Comparison of ENCODE assay signal across 1 cellular context in the genomic region with DNA sequence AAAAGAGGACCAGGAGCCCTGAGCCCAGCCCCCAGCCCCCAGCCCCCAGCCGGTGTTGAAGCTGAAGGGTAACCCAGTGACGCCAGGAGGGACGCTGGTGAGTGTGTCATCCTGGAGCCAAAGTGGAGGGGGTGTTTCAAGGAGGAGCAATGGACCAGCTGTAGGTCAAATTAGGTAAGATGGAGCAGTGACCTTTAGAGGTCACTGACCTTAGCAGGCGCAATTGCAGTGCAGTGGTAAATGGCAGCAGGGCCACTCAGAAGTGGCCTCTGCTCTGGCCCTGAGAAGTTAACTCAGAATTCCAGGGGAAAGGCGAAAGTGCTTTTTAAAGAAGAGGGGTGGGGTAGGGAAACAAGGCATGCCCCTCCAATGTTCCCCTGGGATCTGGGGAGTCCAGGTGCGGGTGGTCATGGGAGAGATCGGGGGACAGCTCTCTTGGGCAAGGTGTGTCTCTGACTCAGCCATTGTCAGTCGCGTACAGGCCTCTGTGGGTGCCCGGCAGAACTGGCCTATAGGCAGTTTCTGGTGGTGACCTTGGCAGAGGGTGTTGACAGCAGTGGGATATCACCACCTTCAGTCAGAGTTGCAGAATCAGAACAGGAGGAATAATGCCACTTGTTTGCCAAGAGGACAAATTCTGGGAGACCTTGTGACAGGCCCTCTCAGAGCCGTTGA.
TF ChIP-seq lines count a peak whose summit lies in the region.

No MANE protein-coding gene starts in this region.

TF ChIP-seq in HepG2, 621 proteins besides CTCF, POLR2A, EP300 and RAD21 (continued from another document and continues in another):
- TF ChIP-seq, protein P1, sequence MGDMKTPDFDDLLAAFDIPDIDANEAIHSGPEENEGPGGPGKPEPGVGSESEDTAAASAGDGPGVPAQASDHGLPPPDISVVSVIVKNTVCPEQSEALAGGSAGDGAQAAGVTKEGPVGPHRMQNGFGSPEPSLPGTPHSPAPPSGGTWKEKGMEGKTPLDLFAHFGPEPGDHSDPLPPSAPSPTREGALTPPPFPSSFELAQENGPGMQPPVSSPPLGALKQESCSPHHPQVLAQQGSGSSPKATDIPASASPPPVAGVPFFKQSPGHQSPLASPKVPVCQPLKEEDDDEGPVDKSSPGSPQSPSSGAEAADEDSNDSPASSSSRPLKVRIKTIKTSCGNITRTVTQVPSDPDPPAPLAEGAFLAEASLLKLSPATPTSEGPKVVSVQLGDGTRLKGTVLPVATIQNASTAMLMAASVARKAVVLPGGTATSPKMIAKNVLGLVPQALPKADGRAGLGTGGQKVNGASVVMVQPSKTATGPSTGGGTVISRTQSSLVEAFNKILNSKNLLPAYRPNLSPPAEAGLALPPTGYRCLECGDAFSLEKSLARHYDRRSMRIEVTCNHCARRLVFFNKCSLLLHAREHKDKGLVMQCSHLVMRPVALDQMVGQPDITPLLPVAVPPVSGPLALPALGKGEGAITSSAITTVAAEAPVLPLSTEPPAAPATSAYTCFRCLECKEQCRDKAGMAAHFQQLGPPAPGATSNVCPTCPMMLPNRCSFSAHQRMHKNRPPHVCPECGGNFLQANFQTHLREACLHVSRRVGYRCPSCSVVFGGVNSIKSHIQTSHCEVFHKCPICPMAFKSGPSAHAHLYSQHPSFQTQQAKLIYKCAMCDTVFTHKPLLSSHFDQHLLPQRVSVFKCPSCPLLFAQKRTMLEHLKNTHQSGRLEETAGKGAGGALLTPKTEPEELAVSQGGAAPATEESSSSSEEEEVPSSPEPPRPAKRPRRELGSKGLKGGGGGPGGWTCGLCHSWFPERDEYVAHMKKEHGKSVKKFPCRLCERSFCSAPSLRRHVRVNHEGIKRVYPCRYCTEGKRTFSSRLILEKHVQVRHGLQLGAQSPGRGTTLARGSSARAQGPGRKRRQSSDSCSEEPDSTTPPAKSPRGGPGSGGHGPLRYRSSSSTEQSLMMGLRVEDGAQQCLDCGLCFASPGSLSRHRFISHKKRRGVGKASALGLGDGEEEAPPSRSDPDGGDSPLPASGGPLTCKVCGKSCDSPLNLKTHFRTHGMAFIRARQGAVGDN (CRISPR knock-in tag; IDR thresholded peaks at IDR 0.05), result peak; percentile 54
- TF ChIP-seq FOSL1 (CRISPR knock-in tag; IDR thresholded peaks at IDR 0.05; ENCODE audit: borderline replicate concordance) (no peak), ZNF256 (CRISPR knock-in tag; conservative IDR thresholded peaks at IDR 0.05) (no peak), FIP1L1 (IDR thresholded peaks at IDR 0.05; ENCODE audit: borderline replicate concordance, insufficient read depth, low read depth, low read length) (no peak), ZNF17 (CRISPR knock-in tag; IDR thresholded peaks at IDR 0.05) (no peak), ZBTB21 (CRISPR knock-in tag; IDR thresholded peaks at IDR 0.05) (no peak), NCOR1 (IDR thresholded peaks at IDR 0.05; ENCODE audit: borderline replicate concordance, low read length) (no peak), SRSF4 (IDR thresholded peaks at IDR 0.05; ENCODE audit: low read depth, low read length, poor library complexity, severe bottlenecking) (no peak), STAG1 (CRISPR knock-in tag; IDR thresholded peaks at IDR 0.05) (peak; percentile 40), PCBP2 (optimal IDR thresholded peaks at IDR 0.05; ENCODE audit: low read depth, low read length, poor library complexity, severe bottlenecking) (no peak), FOXA3 (CRISPR knock-in tag; IDR thresholded peaks at IDR 0.05) (no peak), MNT (IDR thresholded peaks at IDR 0.05) (no peak), FOXP4 (CRISPR knock-in tag; IDR thresholded peaks at IDR 0.05) (no peak), RBAK (CRISPR knock-in tag; IDR thresholded peaks at IDR 0.05) (no peak), ATM (IDR thresholded peaks at IDR 0.05; ENCODE audit: borderline replicate concordance) (no peak), PBX3 (CRISPR knock-in tag; IDR thresholded peaks at IDR 0.05; ENCODE audit: borderline replicate concordance) (no peak), KLF15 (CRISPR knock-in tag; IDR thresholded peaks at IDR 0.05; ENCODE audit: borderline replicate concordance) (no peak), FOXC1 (CRISPR knock-in tag; IDR thresholded peaks at IDR 0.05; ENCODE audit: borderline replicate concordance) (no peak), ZNF382 (CRISPR knock-in tag; IDR thresholded peaks at IDR 0.05; ENCODE audit: borderline replicate concordance) (no peak), ZNF562 (CRISPR knock-in tag; IDR thresholded peaks at IDR 0.05; ENCODE audit: borderline replicate concordance) (no peak), RFXAP (CRISPR knock-in tag; IDR thresholded peaks at IDR 0.05; ENCODE audit: borderline replicate concordance) (no peak), ZNF501 (CRISPR knock-in tag; IDR thresholded peaks at IDR 0.05) (no peak), RXRA (CRISPR knock-in tag; IDR thresholded peaks at IDR 0.05) (peak; percentile 64), RARG (CRISPR knock-in tag; IDR thresholded peaks at IDR 0.05; ENCODE audit: low read depth) (no peak), IRF2 (CRISPR knock-in tag; IDR thresholded peaks at IDR 0.05) (no peak), ZNF775 (CRISPR knock-in tag; IDR thresholded peaks at IDR 0.05; ENCODE audit: borderline replicate concordance) (no peak), RFXANK (CRISPR knock-in tag; IDR thresholded peaks at IDR 0.05) (no peak), JUND (CRISPR knock-in tag; IDR thresholded peaks at IDR 0.05) (no peak), ZNF737 (CRISPR knock-in tag; IDR thresholded peaks at IDR 0.05; ENCODE audit: borderline replicate concordance) (no peak), ZNF280B (CRISPR knock-in tag; IDR thresholded peaks at IDR 0.05; ENCODE audit: borderline replicate concordance) (no peak), NRL (CRISPR knock-in tag; IDR thresholded peaks at IDR 0.05; ENCODE audit: borderline replicate concordance) (no peak), SCMH1 (CRISPR knock-in tag; IDR thresholded peaks at IDR 0.05; ENCODE audit: borderline replicate concordance) (no peak), SMAD3 (CRISPR knock-in tag; IDR thresholded peaks at IDR 0.05) (no peak), ADNP (CRISPR knock-in tag; IDR thresholded peaks at IDR 0.05) (no peak), POGZ (CRISPR knock-in tag; IDR thresholded peaks at IDR 0.05) (no peak), MBD4 (IDR thresholded peaks at IDR 0.05; ENCODE audit: borderline replicate concordance, low read length) (no peak), HCFC1 (IDR thresholded peaks at IDR 0.05; ENCODE audit: low read depth, low read length) (no peak), ZFP36 (IDR thresholded peaks at IDR 0.05; ENCODE audit: borderline replicate concordance, low read depth, low read length, partially characterized antibody) (no peak), PRDM4 (CRISPR knock-in tag; IDR thresholded peaks at IDR 0.05; ENCODE audit: borderline replicate concordance) (no peak)
- TF ChIP-seq, protein P2, sequence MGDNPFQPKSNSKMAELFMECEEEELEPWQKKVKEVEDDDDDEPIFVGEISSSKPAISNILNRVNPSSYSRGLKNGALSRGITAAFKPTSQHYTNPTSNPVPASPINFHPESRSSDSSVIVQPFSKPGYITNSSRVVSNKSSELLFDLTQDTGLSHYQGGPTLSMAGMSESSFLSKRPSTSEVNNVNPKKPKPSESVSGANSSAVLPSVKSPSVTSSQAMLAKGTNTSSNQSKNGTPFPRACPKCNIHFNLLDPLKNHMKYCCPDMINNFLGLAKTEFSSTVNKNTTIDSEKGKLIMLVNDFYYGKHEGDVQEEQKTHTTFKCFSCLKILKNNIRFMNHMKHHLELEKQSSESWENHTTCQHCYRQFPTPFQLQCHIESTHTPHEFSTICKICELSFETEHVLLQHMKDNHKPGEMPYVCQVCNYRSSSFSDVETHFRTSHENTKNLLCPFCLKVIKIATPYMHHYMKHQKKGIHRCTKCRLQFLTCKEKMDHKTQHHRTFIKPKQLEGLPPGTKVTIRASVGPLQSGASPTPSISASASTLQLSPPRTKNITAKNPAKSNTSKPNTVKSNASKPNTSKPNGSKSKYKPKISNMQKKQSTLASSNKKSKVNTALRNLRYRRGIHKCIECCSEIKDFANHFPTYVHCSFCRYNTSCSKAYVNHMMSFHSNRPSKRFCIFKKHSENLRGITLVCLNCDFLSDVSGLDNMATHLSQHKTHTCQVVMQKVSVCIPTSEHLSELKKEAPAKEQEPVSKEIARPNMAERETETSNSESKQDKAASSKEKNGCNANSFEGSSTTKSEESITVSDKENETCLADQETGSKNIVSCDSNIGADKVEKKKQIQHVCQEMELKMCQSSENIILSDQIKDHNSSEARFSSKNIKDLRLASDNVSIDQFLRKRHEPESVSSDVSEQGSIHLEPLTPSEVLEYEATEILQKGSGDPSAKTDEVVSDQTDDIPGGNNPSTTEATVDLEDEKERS (CRISPR knock-in tag; IDR thresholded peaks at IDR 0.05), result no peak
- TF ChIP-seq, protein P3, sequence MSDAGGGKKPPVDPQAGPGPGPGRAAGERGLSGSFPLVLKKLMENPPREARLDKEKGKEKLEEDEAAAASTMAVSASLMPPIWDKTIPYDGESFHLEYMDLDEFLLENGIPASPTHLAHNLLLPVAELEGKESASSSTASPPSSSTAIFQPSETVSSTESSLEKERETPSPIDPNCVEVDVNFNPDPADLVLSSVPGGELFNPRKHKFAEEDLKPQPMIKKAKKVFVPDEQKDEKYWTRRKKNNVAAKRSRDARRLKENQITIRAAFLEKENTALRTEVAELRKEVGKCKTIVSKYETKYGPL (CRISPR knock-in tag; IDR thresholded peaks at IDR 0.05), result no peak
- TF ChIP-seq, protein P4, sequence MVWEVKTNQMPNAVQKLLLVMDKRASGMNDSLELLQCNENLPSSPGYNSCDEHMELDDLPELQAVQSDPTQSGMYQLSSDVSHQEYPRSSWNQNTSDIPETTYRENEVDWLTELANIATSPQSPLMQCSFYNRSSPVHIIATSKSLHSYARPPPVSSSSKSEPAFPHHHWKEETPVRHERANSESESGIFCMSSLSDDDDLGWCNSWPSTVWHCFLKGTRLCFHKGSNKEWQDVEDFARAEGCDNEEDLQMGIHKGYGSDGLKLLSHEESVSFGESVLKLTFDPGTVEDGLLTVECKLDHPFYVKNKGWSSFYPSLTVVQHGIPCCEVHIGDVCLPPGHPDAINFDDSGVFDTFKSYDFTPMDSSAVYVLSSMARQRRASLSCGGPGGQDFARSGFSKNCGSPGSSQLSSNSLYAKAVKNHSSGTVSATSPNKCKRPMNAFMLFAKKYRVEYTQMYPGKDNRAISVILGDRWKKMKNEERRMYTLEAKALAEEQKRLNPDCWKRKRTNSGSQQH (CRISPR knock-in tag; IDR thresholded peaks at IDR 0.05; ENCODE audit: low read depth), result no peak
